Comparison of ENCODE assay signal across 1 cellular context in the genomic region with DNA sequence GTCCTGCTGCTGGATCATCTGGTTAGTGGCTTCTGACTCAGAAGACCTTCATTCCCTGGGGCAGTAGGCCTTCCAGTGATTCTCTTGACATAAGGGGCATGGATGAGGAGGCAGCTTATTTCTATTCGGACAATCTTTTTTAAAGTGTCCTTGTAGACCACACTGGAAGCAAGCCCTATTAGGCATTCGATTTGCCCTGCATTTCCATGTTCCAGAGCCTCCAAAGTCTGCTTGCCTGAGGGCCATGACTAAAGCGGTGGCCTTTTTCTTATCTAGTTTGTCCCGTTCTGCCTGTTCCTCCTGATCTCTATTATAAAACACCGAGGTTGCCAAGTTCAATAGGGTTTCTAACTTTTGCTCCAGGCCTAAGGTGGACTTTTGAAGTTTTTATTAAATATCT. TPM values are rescaled to one million over a fixed set of nuclear protein-coding genes. Genes with fewer than 3 reads are reported as not detected.
"Had no signal": no experiment of that assay in that cellular context is flagged by ENCODE, and none has a peak within 500 bp of the region (broad histone marks: within the 10 kb centered on the region; RNA-seq: fewer than 3 reads in every experiment).

No MANE protein-coding gene starts in this region.

RNA-seq across cellular contexts. Expression of a gene that starts 49.7 kb away (rescaled TPM):
- polyA plus RNA-seq: HepG2 had no signal
